8 cellular contexts compared by ENCODE assay signal in genomic region chr9:128683340-128684064, GRCh38. TPM values are rescaled to one million over a fixed set of nuclear protein-coding genes. Genes with fewer than 3 reads are reported as not detected.
A peak's percentile ranks its signal among the peaks of the same experiment; 100 is the strongest.
DNase-seq lines count a peak whose midpoint lies in the region; ATAC-seq and TF ChIP-seq lines count a peak whose summit lies in the region.

No MANE protein-coding gene starts in this region.

- BruUV-seq in Calu3 (replicated peaks; lab: Mats Ljungman, UMichigan), result no TSS peak

- H3K4me1 Mint-ChIP-seq in Calu3 (ENCODE audit: low read depth, unreplicated experiment), result peaks cover 35% of the 10 kb centered on the region

- DNase-seq in Calu3, result peak; percentile 47
- peak; percentile 96 for DNase-seq in HAP-1 (ENCODE audit: low spot score in 2 of 2)
- DNase-seq in dorsolateral prefrontal cortex, result peak in 1 of 10 donors; percentile 46
- peak; percentile 37 for DNase-seq in medulla oblongata (ENCODE audit: extremely low spot score)
- peak; percentile 80 to 81 for DNase-seq in suprapubic skin (ENCODE audit: low spot score in 2 of 2)
- no peak for DNase-seq in NCI-H2171 (lab: John Stamatoyannopoulos, UW)

- H3K4me3 Mint-ChIP-seq in Calu3 (ENCODE audit: low read depth, unreplicated experiment), result peak overlapping the region; percentile 96

- H3K36me3 ChIP-seq in HAP-1 (replicated peaks) (peaks cover 16% of the 10 kb centered on the region), suprapubic skin (no peaks in the 10 kb centered on the region)

- in situ Hi-C loops in HAP-1 (cut with MboI; ENCODE audit: low sequenced_read_pairs), result no loop called here

- H3K36me3 Mint-ChIP-seq in Calu3 (ENCODE audit: insufficient read depth, unreplicated experiment), result peaks cover 33% of the 10 kb centered on the region

- H3K4me1 ChIP-seq in HAP-1, result peaks cover 30% of the 10 kb centered on the region
- H3K4me1 ChIP-seq in suprapubic skin, result peaks cover 42% of the 10 kb centered on the region

- CTCF ChIA-PET in Calu3 (lab: Charles Lee), result interaction anchor here (0.6 to 1.6 kb wide), 4 partner anchors 41 to 135 kb away, joined by 4 to 7 read pairs (median 5); partner anchors contain the start of gene ENDOG

- TF ChIP-seq POLR2A in Raji (IDR thresholded peaks at IDR 0.05; ENCODE audit: insufficient read depth, low read depth, low read length), result peak; percentile 81
- no peak for TF ChIP-seq POLR2A in suprapubic skin (IDR thresholded peaks at IDR 0.05)

- no peaks in the 10 kb centered on the region for H3K27me3 Mint-ChIP-seq in Calu3 (ENCODE audit: unreplicated experiment)

- no peak for ATAC-seq in GM21423 (IDR thresholded peaks at IDR 0.05; ENCODE audit: unreplicated experiment)

- peak overlapping the region; percentile 93 for H3K27ac Mint-ChIP-seq in Calu3 (ENCODE audit: unreplicated experiment)

- peak overlapping the region; percentile 61 for H3K4me3 ChIP-seq in HAP-1
- H3K4me3 ChIP-seq in dorsolateral prefrontal cortex, result peak overlapping the region; percentile 14 to 66 (median 46)
- H3K4me3 ChIP-seq in suprapubic skin, result peak overlapping the region; percentile 70

- TF ChIP-seq CTCF in Calu3 (IDR thresholded peaks at IDR 0.05; ENCODE audit: unreplicated experiment), result no peak
- no peak for TF ChIP-seq CTCF in dorsolateral prefrontal cortex (IDR thresholded peaks at IDR 0.05 in 54 of 56, conservative IDR thresholded peaks at IDR 0.05 in 2 of 56; ENCODE audit: low read depth in 1 of 56, partially characterized antibody in 56 of 56)
- TF ChIP-seq CTCF in suprapubic skin (IDR thresholded peaks at IDR 0.05), result no peak

- WGBS in suprapubic skin, result 6% methylated on average over 21 of the region's 21 CpGs

- H3K9me3 Mint-ChIP-seq in Calu3 (ENCODE audit: low read depth, unreplicated experiment), result no peaks in the 10 kb centered on the region

- H3K27me3 ChIP-seq in HAP-1 (ENCODE audit: low read depth), result no peaks in the 10 kb centered on the region
- peaks cover 0 to 10% (median 0%) of the 10 kb centered on the region in 45 donors for H3K27me3 ChIP-seq in dorsolateral prefrontal cortex
- no peaks in the 10 kb centered on the region for H3K27me3 ChIP-seq in suprapubic skin

- H3K27ac ChIP-seq in dorsolateral prefrontal cortex (peak overlapping the region in 28 of 59 donors; percentile 1 to 79 (median 40)), suprapubic skin (peak overlapping the region; percentile 94)

- intact Hi-C loops in Calu3 (cut with micrococcal nuclease; ENCODE audit: unreplicated experiment) (no loop called here), dorsolateral prefrontal cortex (cut with DNase I) (no loop called here)

- H3K9me3 ChIP-seq in HAP-1 (no peaks in the 10 kb centered on the region), suprapubic skin (no peaks in the 10 kb centered on the region)

- no peak for TF ChIP-seq EP300 in suprapubic skin (IDR thresholded peaks at IDR 0.05)

RNA-seq across cellular contexts. Expression of gene SET, which starts 5.5 kb away (rescaled TPM):
- total RNA-seq in Calu3 (2022) (321 and 367 TPM in 2 replicates), dorsolateral prefrontal cortex (100 to 1,000 TPM; 147 to 261 (median 187) TPM), suprapubic skin (100 to 1,000 TPM; 101 to 166 (median 161) TPM)

RNA-seq across cellular contexts. Expression of gene PKN3, which starts 18.8 kb away (rescaled TPM):
- total RNA-seq in Calu3 (2022) (6.8 and 7.7 TPM in 2 replicates), dorsolateral prefrontal cortex (1 to 10 TPM; 1.0 to 8.5 (median 3.1) TPM), suprapubic skin (1 to 10 TPM; 3.4 to 6.0 (median 4.4) TPM)

RNA-seq across cellular contexts. Expression of gene DYNC2I2, which starts 26.9 kb away (rescaled TPM):
- total RNA-seq in Calu3 (2022), result 52.4 and 53.2 TPM in 2 replicates
- total RNA-seq in dorsolateral prefrontal cortex, result 10 to 100 TPM in 118 of 120 experiments, 1 to 10 TPM in 2; 9.3 to 27.2 (median 15.5) TPM
- 10 to 100 TPM; 43.5 to 52.4 (median 45.8) TPM for total RNA-seq in suprapubic skin

RNA-seq across cellular contexts. Expression of gene ZDHHC12, which starts 40.4 kb away (rescaled TPM):
- total RNA-seq in Calu3 (2022), result 35.4 and 36.5 TPM in 2 replicates
- 1 to 10 TPM; 1.9 to 8.9 (median 4.8) TPM for total RNA-seq in dorsolateral prefrontal cortex
- 10 to 100 TPM; 31.5 to 90.5 (median 75.0) TPM for total RNA-seq in suprapubic skin
